ENCODE assay signal across 1 cellular context in genomic region chr20:61531553-61532345, GRCh38.
TF ChIP-seq lines count a peak whose summit lies in the region.

No MANE protein-coding gene starts in this region.

TF ChIP-seq in GM23338, 12 proteins besides CTCF, POLR2A, EP300 and RAD21 (continued from another document):
- TF ChIP-seq ZNF462 (CRISPR knock-in tag; IDR thresholded peaks at IDR 0.05), result no peak
